ENCODE assay signal across 15 cellular contexts in the genomic region with DNA sequence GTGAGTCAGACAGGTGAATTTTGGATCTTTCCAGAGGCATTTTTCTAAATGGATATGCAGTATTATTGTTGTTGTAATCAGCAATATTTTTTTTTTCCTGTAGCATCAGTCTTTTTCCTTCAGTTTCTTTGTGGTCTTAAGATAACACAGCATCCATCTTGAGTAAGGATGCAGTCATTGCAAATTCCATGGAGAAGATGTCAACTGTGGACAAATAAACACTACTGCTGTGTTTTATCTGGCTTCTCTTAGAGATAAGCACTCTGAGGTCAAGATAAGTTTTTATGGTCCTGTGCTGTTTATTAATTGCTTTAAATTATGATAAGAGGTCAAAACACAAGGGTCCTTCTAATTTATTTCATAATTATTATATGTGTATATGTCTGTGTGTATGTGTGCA.
"Had no signal": no experiment of that assay in that cellular context is flagged by ENCODE, and none has a peak within 500 bp of the region (broad histone marks: within the 10 kb centered on the region; RNA-seq: fewer than 3 reads in every experiment).

No MANE protein-coding gene starts in this region.

- DNase-seq: effector CD4-positive, alpha-beta T cell; foreskin melanocyte; heart left ventricle; hippocampal formation; left ventricle myocardium inferior; lower lobe of right lung; naive thymus-derived CD4-positive, alpha-beta T cell; nephron progenitor cell; ovary; sigmoid colon; stimulated activated naive CD4-positive, alpha-beta T cell; trophoblast cell had no signal

- H3K4me1 ChIP-seq: heart left ventricle, left ventricle myocardium inferior, lower lobe of right lung, right atrium auricular region, sigmoid colon had no signal

- H3K27me3 ChIP-seq: heart left ventricle, ovary, right atrium auricular region, sigmoid colon had no signal

- H3K27ac ChIP-seq: coronary artery, heart left ventricle, left ventricle myocardium inferior, lower lobe of right lung, ovary, right atrium auricular region, sigmoid colon, skin epidermis had no signal

- H3K9me3 ChIP-seq: heart left ventricle, lower lobe of right lung, ovary, right atrium auricular region, sigmoid colon had no signal

- H3K4me3 ChIP-seq: coronary artery, heart left ventricle, left ventricle myocardium inferior, lower lobe of right lung, ovary, right atrium auricular region, sigmoid colon, skin epidermis had no signal

- H3K36me3 ChIP-seq: heart left ventricle, left ventricle myocardium inferior, lower lobe of right lung, ovary, right atrium auricular region, sigmoid colon had no signal
